In the genomic region with DNA sequence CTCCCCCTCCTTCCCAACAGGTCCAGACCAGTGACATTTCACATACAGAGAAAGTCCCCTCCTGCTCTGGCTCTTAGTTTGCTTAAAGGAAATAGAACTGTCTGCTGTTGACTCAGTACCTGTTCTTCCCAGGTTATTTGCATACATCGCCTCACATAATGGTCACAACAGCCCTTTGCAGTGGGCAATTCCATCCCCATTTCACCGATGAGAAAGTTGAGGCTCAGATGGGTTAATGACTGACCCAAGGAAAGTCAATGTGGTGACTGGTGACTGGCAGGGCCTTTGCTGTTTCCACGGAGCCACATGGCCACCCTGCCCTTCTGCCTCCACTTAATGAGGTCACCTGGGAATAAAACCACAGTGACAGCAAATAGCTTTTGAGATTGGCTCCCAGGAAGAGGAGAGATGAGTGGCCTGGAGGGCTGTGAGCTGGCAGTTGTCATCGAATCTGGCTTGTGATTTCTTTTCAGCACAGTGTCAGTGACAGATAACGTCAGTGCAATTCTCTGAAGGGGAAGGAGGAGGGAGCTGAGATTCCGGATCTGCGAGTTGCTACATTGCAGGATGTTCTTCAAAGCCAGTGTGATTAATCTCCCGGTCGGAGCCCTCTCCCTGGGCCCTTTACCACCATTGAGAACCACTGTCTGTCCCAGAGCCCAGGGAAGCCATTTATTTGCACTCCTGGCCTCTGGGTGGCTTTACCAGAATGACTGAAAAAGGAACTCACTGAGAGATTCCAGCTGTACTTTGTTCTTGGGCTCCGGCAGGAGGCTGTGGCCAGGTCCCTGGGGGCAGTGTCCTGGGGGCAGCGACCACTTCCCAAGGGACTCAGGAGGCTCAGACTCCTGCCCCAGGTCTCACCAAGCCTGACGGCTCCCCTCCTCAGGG, we compare ENCODE assay signal across 9 cellular contexts.
DNase-seq lines count a peak whose midpoint lies in the region; ATAC-seq and TF ChIP-seq lines count a peak whose summit lies in the region.
"Had no signal": no experiment of that assay in that cellular context is flagged by ENCODE, and none has a peak within 500 bp of the region (broad histone marks: within the 10 kb centered on the region; RNA-seq: fewer than 3 reads in every experiment).

No MANE protein-coding gene starts in this region.

- peak overlapping the region; percentile 18 for H3K9ac ChIP-seq in PC-3 (ENCODE audit: low read length)

- no peaks in the 10 kb centered on the region for H3K9me3 ChIP-seq in PC-3 (ENCODE audit: low read length)
- H3K9me3 ChIP-seq in effector memory CD4-positive, alpha-beta T cell (ENCODE audit: control insufficient read depth, low read length): no peaks in the 10 kb centered on the region

- TSS peak; percentile 35 for BruUV-seq in PC-3 (replicated peaks; lab: Mats Ljungman, UMichigan)

- peaks cover 24% of the 10 kb centered on the region for H3K4me1 ChIP-seq in PC-3 (ENCODE audit: insufficient read depth, low read length)
- peaks cover 5% of the 10 kb centered on the region for H3K4me1 ChIP-seq in effector memory CD4-positive, alpha-beta T cell (ENCODE audit: control insufficient read depth, insufficient read depth, low read length, poor library complexity, severe bottlenecking)

- no peaks in the 10 kb centered on the region for H3K36me3 Mint-ChIP-seq in activated naive CD4-positive, alpha-beta T cell treated with anti-CD3 and anti-CD28 coated beads, Interleukin-2, amount 50 U/mL, for 72 hours

- peak overlapping the region; percentile 43 for H2AFZ ChIP-seq in PC-3 (ENCODE audit: low read length)

- H3K27ac Mint-ChIP-seq in activated naive CD4-positive, alpha-beta T cell treated with anti-CD3 and anti-CD28 coated beads, Interleukin-2, amount 50 U/mL, for 72 hours: peak overlapping the region in 1 of 2 donors; percentile 51

- no peaks in the 10 kb centered on the region for H4K20me1 ChIP-seq in PC-3 (ENCODE audit: low read length)

- H3K9me2 ChIP-seq in PC-3 (replicated peaks; ENCODE audit: low read length): no peaks in the 10 kb centered on the region

- no peaks in the 10 kb centered on the region for H3K9me3 Mint-ChIP-seq in activated naive CD4-positive, alpha-beta T cell treated with anti-CD3 and anti-CD28 coated beads, Interleukin-2, amount 50 U/mL, for 72 hours
- H3K9me3 Mint-ChIP-seq: nephron had no signal

- H3K4me3 ChIP-seq in PC-3 (ENCODE audit: low read length): no peak overlapping the region
- H3K4me3 ChIP-seq in effector memory CD4-positive, alpha-beta T cell (ENCODE audit: insufficient read depth, low read depth, low read length, poor library complexity, severe bottlenecking): no peak overlapping the region

- no peaks in the 10 kb centered on the region for H3F3A ChIP-seq in PC-3 (ENCODE audit: low read length, unreplicated experiment)

- POLR2A ChIA-PET in PC-3 (lab: Charles Lee; ENCODE audit: unreplicated experiment): interaction anchor here (0.7 kb wide), 1 partner anchor 441 kb away, joined by 3 read pairs; no protein-coding TSS in a partner anchor

- CTCF ChIA-PET in PC-3 (lab: Charles Lee): interaction anchor here (0.9 kb wide), 1 partner anchor 81 kb away, joined by 5 read pairs; no protein-coding TSS in a partner anchor

- ATAC-seq in activated naive CD4-positive, alpha-beta T cell treated with anti-CD3 and anti-CD28 coated beads, Interleukin-2, amount 50 U/mL, for 72 hours: peak; percentile 66 to 71
- peak; percentile 63 for ATAC-seq in HG02973 (IDR thresholded peaks at IDR 0.05; ENCODE audit: unreplicated experiment)
- ATAC-seq in PC-3: peak; percentile 74
- peak; percentile 66 for ATAC-seq in left lobe of liver
- no peak for ATAC-seq in GM21367 (IDR thresholded peaks at IDR 0.05; ENCODE audit: unreplicated experiment)

- intact Hi-C loops in PC-3 (cut with micrococcal nuclease): loop anchor here (10.0 kb wide), 1 partner anchor 192 kb away; a partner anchor contains a TSS

- TF ChIP-seq CTCF in PC-3 (conservative IDR thresholded peaks at IDR 0.05; ENCODE audit: low read depth, low read length): no peak

- H3K4me2 ChIP-seq in PC-3 (ENCODE audit: low read length): peak overlapping the region; percentile 41

- H3K36me3 ChIP-seq in PC-3 (ENCODE audit: low read depth, low read length): no peaks in the 10 kb centered on the region
- H3K36me3 ChIP-seq in effector memory CD4-positive, alpha-beta T cell (ENCODE audit: control insufficient read depth, insufficient read depth, low read length): no peaks in the 10 kb centered on the region

- DNase-seq in activated naive CD4-positive, alpha-beta T cell treated with anti-CD3 and anti-CD28 coated beads, Interleukin-2, amount 50 U/mL, for 72 hours (ENCODE audit: low spot score in 2 of 2): peak in 1 of 2 donors; percentile 60
- no peak for DNase-seq in activated naive CD4-positive, alpha-beta T cell treated with Interleukin-2 at 50 U/mL for 16 hours
- DNase-seq in PC-3 (peak; percentile 89), left lobe of liver (ENCODE audit: low spot score) (peak; percentile 69), SKM-1 (lab: John Stamatoyannopoulos, UW; ENCODE audit: unreplicated experiment) (no peak)
- no peak for DNase-seq in effector memory CD4-positive, alpha-beta T cell

- H3K27me3 ChIP-seq in PC-3 (ENCODE audit: low read length): no peaks in the 10 kb centered on the region
- H3K27me3 ChIP-seq in effector memory CD4-positive, alpha-beta T cell (replicated peaks; ENCODE audit: control insufficient read depth, insufficient read depth, low read length, poor library complexity, severe bottlenecking): no peaks in the 10 kb centered on the region

- peak overlapping the region; percentile 78 for H3K27ac ChIP-seq in PC-3 (ENCODE audit: low read length)
- H3K27ac ChIP-seq in effector memory CD4-positive, alpha-beta T cell (ENCODE audit: insufficient read depth, low read length, poor library complexity, severe bottlenecking): no peak overlapping the region

- H3K79me2 ChIP-seq in PC-3 (ENCODE audit: low read length): no peaks in the 10 kb centered on the region

Comparison
In these comparisons a context has a peak if more than half of its experiments do, and no peak if none do; other contexts are left out.
1. DNase-seq: peak in PC-3 (single experiment) and left lobe of liver (single experiment); none in activated naive CD4-positive, alpha-beta T cell treated with Interleukin-2 at 50 U/mL for 16 hours (single experiment), SKM-1 (single experiment) and effector memory CD4-positive, alpha-beta T cell (0 of 3).